In the genomic region with DNA sequence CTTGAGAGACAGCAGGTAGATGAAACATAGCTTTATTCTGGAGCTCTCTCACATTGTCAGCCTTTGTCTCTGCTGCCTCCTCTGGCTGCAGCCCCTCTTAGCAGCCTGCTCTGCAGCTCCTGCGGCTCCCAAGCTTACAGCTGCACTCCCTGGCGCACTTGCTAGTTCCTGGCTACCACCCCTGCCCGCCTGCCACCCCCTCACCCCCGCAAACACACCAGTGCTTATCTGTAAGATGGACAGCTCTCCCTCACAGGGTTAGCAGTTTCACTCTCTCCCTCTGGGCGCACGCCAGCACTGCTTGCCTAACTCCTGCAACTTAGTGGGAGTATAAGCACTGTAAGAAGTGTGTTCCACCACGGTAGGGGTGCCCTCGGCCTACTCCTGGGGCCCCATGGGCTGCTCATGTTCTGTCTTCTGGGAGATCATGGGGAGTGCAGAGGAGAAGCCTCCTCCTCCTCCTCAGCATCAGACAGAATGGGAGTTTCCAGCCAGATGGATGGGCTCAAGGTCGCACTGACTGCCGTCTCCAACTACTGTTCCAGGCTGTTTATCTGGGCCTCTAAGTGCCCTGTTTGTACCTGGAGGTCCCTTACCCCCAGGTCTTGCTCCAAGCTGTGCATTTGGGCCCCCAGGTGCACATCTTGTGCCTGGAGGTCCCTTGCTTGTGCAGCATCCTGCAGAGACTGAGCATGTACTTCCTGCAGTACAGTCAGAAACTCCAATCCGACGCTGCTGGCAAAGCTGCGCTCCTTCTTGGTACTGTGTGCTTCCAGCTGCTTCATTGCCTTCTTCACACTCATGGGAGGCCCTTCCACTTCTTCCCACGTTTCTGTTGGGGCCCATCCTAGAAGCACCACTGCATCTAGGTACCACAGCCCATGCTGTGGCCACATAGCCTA, we compare ENCODE assay signal across 8 cellular contexts.
DNase-seq lines count a peak whose midpoint lies in the region; ATAC-seq and TF ChIP-seq lines count a peak whose summit lies in the region.

No MANE protein-coding gene starts in this region.

- no peak overlapping the region for H2AFZ ChIP-seq in PC-3 (ENCODE audit: low read length)

- no peaks in the 10 kb centered on the region for H3K79me2 ChIP-seq in PC-3 (ENCODE audit: low read length)

- H3K9me3 ChIP-seq in PC-3 (ENCODE audit: low read length) (no peaks in the 10 kb centered on the region), left lung (no peaks in the 10 kb centered on the region)

- POLR2A ChIA-PET in PC-3 (lab: Charles Lee; ENCODE audit: unreplicated experiment), result no interaction called here

- CTCF ChIA-PET in PC-3 (lab: Charles Lee), result interaction anchor here (0.9 to 1.4 kb wide), 3 partner anchors 158 to 485 kb away, joined by 5 read pairs; no protein-coding TSS in a partner anchor

- BruUV-seq in PC-3 (replicated peaks; lab: Mats Ljungman, UMichigan), result no TSS peak

- peak; percentile 48 for TF ChIP-seq CTCF in GM12864 (IDR thresholded peaks at IDR 0.05; ENCODE audit: low read depth, low read length, missing control alignments)
- TF ChIP-seq CTCF in PC-3 (conservative IDR thresholded peaks at IDR 0.05; ENCODE audit: low read depth, low read length), result peak; percentile 61
- TF ChIP-seq CTCF in left lung (IDR thresholded peaks at IDR 0.05), result peak in 1 of 2 donors; percentile 14

- no peak overlapping the region for H3K4me3 ChIP-seq in GM12864 (ENCODE audit: low read depth, low read length)
- H3K4me3 ChIP-seq in PC-3 (ENCODE audit: low read length), result no peak overlapping the region
- H3K4me3 ChIP-seq in left lung, result no peak overlapping the region

- H3K4me2 ChIP-seq in PC-3 (ENCODE audit: low read length), result no peak overlapping the region

- no peaks in the 10 kb centered on the region for H3F3A ChIP-seq in PC-3 (ENCODE audit: low read length, unreplicated experiment)

- H3K27ac ChIP-seq in PC-3 (ENCODE audit: low read length) (no peak overlapping the region), left lung (no peak overlapping the region)

- intact Hi-C loops in PC-3 (cut with micrococcal nuclease) (loop anchor here (5.0 kb wide), 2 partner anchors 235 to 355 kb away; no protein-coding TSS in a partner anchor), left lung (cut with DNase I) (no loop called here)

- ATAC-seq in HG03175 (IDR thresholded peaks at IDR 0.05; ENCODE audit: unreplicated experiment) (peak; percentile 77), PC-3 (peak; percentile 88), left lung (peak; percentile 68), HG03469 (IDR thresholded peaks at IDR 0.05; ENCODE audit: unreplicated experiment) (no peak)

- H3K9ac ChIP-seq in PC-3 (ENCODE audit: low read length), result no peak overlapping the region

- H3K9me2 ChIP-seq in PC-3 (replicated peaks; ENCODE audit: low read length), result no peaks in the 10 kb centered on the region

- H4K20me1 ChIP-seq in PC-3 (ENCODE audit: low read length), result no peaks in the 10 kb centered on the region

- H3K4me1 ChIP-seq in PC-3 (ENCODE audit: insufficient read depth, low read length) (no peaks in the 10 kb centered on the region), left lung (no peaks in the 10 kb centered on the region)

- H3K36me3 ChIP-seq in PC-3 (ENCODE audit: low read depth, low read length) (no peaks in the 10 kb centered on the region), left lung (no peaks in the 10 kb centered on the region)

- H3K27me3 ChIP-seq in PC-3 (ENCODE audit: low read length) (peaks cover 3% of the 10 kb centered on the region; the same call in 1 of the 2 replicates), left lung (no peaks in the 10 kb centered on the region)

- DNase-seq in GM12864 (ENCODE audit: low read depth) (no peak), PC-3 (peak; percentile 61), left lung (no peak), NCI-H1105 treated with DMSO at 0.1 percent for 48 hours (lab: John Stamatoyannopoulos, UW) (no peak), GDM1 (lab: John Stamatoyannopoulos, UW) (no peak)
- no peak for DNase-seq in activated CD4-positive, alpha-beta T cell treated with anti-CD3 and anti-CD28 coated beads, Interleukin-2, amount 50 U/mL, for 48 hours
